ENCODE assay signal across 3 cellular contexts in the genomic region with DNA sequence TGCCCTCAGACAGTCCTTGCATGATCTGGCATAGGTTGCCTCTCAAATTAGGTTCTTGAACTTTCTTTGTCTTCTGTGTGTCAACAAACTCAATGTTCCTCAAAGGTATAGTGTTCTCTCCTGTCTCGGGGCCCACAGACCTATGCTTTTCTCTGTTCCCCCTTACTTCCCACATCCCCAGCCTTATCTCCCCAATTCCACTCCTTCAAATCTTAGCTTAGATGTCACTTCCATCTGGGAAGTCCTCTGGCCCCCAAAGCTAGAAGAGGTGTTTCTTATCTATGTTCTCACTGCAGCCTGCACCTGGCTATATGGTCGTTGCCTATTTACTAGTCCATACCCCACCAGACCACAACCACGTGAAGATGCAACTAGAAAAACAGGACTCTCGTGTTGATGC.
"Had no signal": no experiment of that assay in that cellular context is flagged by ENCODE, and none has a peak within 500 bp of the region (broad histone marks: within the 10 kb centered on the region; RNA-seq: fewer than 3 reads in every experiment).

No MANE protein-coding gene starts in this region.

- DNase-seq: GDM1, GF-D8 had no signal

- H3K4me3 ChIP-seq: GM12878 had no signal
